In the genomic region with DNA sequence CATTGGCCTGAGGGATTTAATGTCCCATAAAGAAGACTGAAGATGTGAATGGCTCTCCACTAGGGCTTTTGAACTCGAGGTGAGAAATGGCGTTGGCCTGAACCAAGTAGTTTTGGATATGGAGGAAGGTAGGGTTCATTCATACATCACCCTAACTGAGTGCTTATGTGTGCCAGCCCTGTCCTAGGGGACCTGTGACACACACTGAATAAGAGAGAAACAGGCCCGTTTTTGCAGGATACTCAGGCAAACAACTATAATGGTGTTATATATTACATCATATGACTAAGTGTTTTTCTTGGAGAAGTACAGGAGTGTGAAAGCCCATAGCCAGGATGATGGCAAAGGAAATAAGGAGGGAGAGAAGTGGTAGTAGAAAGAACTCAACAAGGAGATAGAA, we compare ENCODE assay signal across 17 cellular contexts.
"Had no signal": no experiment of that assay in that cellular context is flagged by ENCODE, and none has a peak within 500 bp of the region (broad histone marks: within the 10 kb centered on the region; RNA-seq: fewer than 3 reads in every experiment).

No MANE protein-coding gene starts in this region.

- H3K27ac Mint-ChIP-seq: activated CD4-positive, alpha-beta T cell treated with anti-CD3 and anti-CD28 coated beads for 36 hours; activated naive CD8-positive, alpha-beta T cell; activated T-helper 1 cell treated with anti-CD3 and anti-CD28 coated beads, Interleukin-12 subunit alpha, Interleukin-12 subunit beta, Interleukin-2, Interleukin-4 antibody, amounts not matched to agents 30 ng/mL and 10 ng/mL and 1 ng/mL, durations not matched to agents 14 hours and 24 hours and 36 hours; progenitor cell of endocrine pancreas; stimulated activated memory B cell treated with anti-CD40 and anti-IgM and Interleukin-4, amounts not matched to agents 10 μg/mL and 1 μg/mL and 100 μg/mL, for 72 hours; T-helper 1 cell treated with Interleukin-12 subunit alpha and Interleukin-12 subunit beta and Interleukin-4 antibody, amounts not matched to agents 30 μg/mL and 1 μg/mL, for 36 hours had no signal

- DNase-seq: activated CD4-positive, alpha-beta T cell treated with anti-CD3 and anti-CD28 coated beads for 36 hours; activated CD4-positive, alpha-beta T cell treated with anti-CD3 and anti-CD28 coated beads, Interleukin-2, amount 50 U/mL, for 48 hours; activated T-cell treated with anti-CD3 and anti-CD28 coated beads for 4 hours; body of pancreas; caudate nucleus; kidney; left lung; stimulated activated CD4-positive, alpha-beta T cell treated with anti-CD3 and anti-CD28 coated beads, Interleukin-4, amount 100 ng/mL, for 24 hours; thyroid gland had no signal

- H3K36me3 ChIP-seq: left lung, thyroid gland had no signal

- H3K9me3 Mint-ChIP-seq: activated T-helper 1 cell treated with anti-CD3 and anti-CD28 coated beads, Interleukin-12 subunit alpha, Interleukin-12 subunit beta, Interleukin-2, Interleukin-4 antibody, amounts not matched to agents 30 ng/mL and 10 ng/mL and 1 ng/mL, durations not matched to agents 14 hours and 24 hours and 36 hours; T-helper 1 cell treated with Interleukin-12 subunit alpha and Interleukin-12 subunit beta and Interleukin-4 antibody, amounts not matched to agents 30 μg/mL and 1 μg/mL, for 36 hours had no signal

- H3K27me3 ChIP-seq: body of pancreas, left lung, thyroid gland had no signal

- H3K27me3 Mint-ChIP-seq: activated CD4-positive, alpha-beta T cell treated with anti-CD3 and anti-CD28 coated beads for 36 hours; progenitor cell of endocrine pancreas; stimulated activated memory B cell treated with anti-CD40 and anti-IgM and Interleukin-4, amounts not matched to agents 10 μg/mL and 1 μg/mL and 100 μg/mL, for 72 hours had no signal

- ATAC-seq: activated CD4-positive, alpha-beta T cell treated with anti-CD3 and anti-CD28 coated beads for 36 hours; body of pancreas; left lung had no signal

- H3K4me3 Mint-ChIP-seq: activated CD4-positive, alpha-beta T cell treated with anti-CD3 and anti-CD28 coated beads for 36 hours; activated naive CD8-positive, alpha-beta T cell; activated T-helper 1 cell treated with anti-CD3 and anti-CD28 coated beads, Interleukin-12 subunit alpha, Interleukin-12 subunit beta, Interleukin-2, Interleukin-4 antibody, amounts not matched to agents 30 ng/mL and 10 ng/mL and 1 ng/mL, durations not matched to agents 14 hours and 24 hours and 36 hours; neural crest cell; stimulated activated memory B cell treated with anti-CD40 and anti-IgM and Interleukin-4, amounts not matched to agents 10 μg/mL and 1 μg/mL and 100 μg/mL, for 72 hours; T-helper 1 cell treated with Interleukin-12 subunit alpha and Interleukin-12 subunit beta and Interleukin-4 antibody, amounts not matched to agents 30 μg/mL and 1 μg/mL, for 36 hours had no signal

- H3K9me3 ChIP-seq: body of pancreas, left lung, thyroid gland had no signal

- H3K27ac ChIP-seq: body of pancreas, epithelial cell of prostate, left lung, thyroid gland had no signal

- H3K4me1 ChIP-seq: body of pancreas, left lung, thyroid gland had no signal

- H3K4me3 ChIP-seq: body of pancreas, left lung, smooth muscle cell, thyroid gland had no signal

- H3K36me3 Mint-ChIP-seq: activated naive CD8-positive, alpha-beta T cell; stimulated activated memory B cell treated with anti-CD40 and anti-IgM and Interleukin-4, amounts not matched to agents 10 μg/mL and 1 μg/mL and 100 μg/mL, for 72 hours had no signal

- H3K4me1 Mint-ChIP-seq: activated CD4-positive, alpha-beta T cell treated with anti-CD3 and anti-CD28 coated beads for 36 hours; neural crest cell; stimulated activated memory B cell treated with anti-CD40 and anti-IgM and Interleukin-4, amounts not matched to agents 10 μg/mL and 1 μg/mL and 100 μg/mL, for 72 hours had no signal

- H3K4me2 ChIP-seq: smooth muscle cell had no signal
